Comparison of ENCODE assay signal across 26 cellular contexts in genomic region chr3:43175541-43175940, GRCh38.
"Had no signal": no experiment of that assay in that cellular context is flagged by ENCODE, and none has a peak within 500 bp of the region (broad histone marks: within the 10 kb centered on the region; RNA-seq: fewer than 3 reads in every experiment).

No MANE protein-coding gene starts in this region.

- H3K27ac ChIP-seq: left lung, lower lobe of right lung, neural progenitor cell, neutrophil, ovary, right atrium auricular region, right lobe of liver, tibial nerve, vagina had no signal

- H3K36me3 ChIP-seq: left lung, lower lobe of right lung, neural progenitor cell, neutrophil, ovary, right atrium auricular region, right lobe of liver, tibial nerve, vagina had no signal

- H3K9ac ChIP-seq: neural progenitor cell had no signal

- DNase-seq: kidney; left colon; left lung; lower lobe of right lung; mammary epithelial cell; mesenchymal stem cell; natural killer cell; nephron progenitor cell; occipital lobe; ovary; right lobe of liver; stimulated activated CD4-positive, alpha-beta T cell treated with anti-CD3 and anti-CD28 coated beads, Interleukin-15, amount 100 ng/mL, for 24 hours; stimulated activated CD4-positive, alpha-beta T cell treated with anti-CD3 and anti-CD28 coated beads, Interleukin-2, amount 100 ng/mL, for 24 hours; stimulated activated CD4-positive, alpha-beta T cell treated with anti-CD3 and anti-CD28 coated beads, Interleukin-4, amount 100 ng/mL, for 24 hours; stimulated activated naive CD4-positive, alpha-beta T cell treated with Interleukin-2 at 50 U/mL for 16 hours; stimulated activated naive CD8-positive, alpha-beta T cell treated with anti-CD3 and anti-CD28 coated beads, Interleukin-15, amount 100 ng/mL, for 72 hours; substantia nigra had no signal

- H3K4me3 ChIP-seq: left lung, lower lobe of right lung, neural progenitor cell, ovary, right atrium auricular region, right lobe of liver, smooth muscle cell, tibial nerve, vagina had no signal

- H2AFZ ChIP-seq: neural progenitor cell had no signal

- H3K4me2 ChIP-seq: neural progenitor cell, smooth muscle cell had no signal

- H3K36me3 Mint-ChIP-seq: neural progenitor cell; stimulated activated effector memory CD8-positive, alpha-beta T cell treated with anti-CD3 and anti-CD28 coated beads, Interleukin-12 subunit alpha, Interleukin-12 subunit beta, amount 100 ng/mL, for 72 hours; type B pancreatic cell had no signal

- H3K9me3 ChIP-seq: neutrophil, ovary, right lobe of liver had no signal

- ATAC-seq: left colon; left lung; lower lobe of right lung; natural killer cell; right lobe of liver; stimulated activated effector memory CD8-positive, alpha-beta T cell treated with anti-CD3 and anti-CD28 coated beads, Interleukin-12 subunit alpha, Interleukin-12 subunit beta, amount 100 ng/mL, for 72 hours; stimulated activated naive CD8-positive, alpha-beta T cell treated with anti-CD3 and anti-CD28 coated beads, Interleukin-15, amount 100 ng/mL, for 72 hours had no signal

- H3K4me3 Mint-ChIP-seq: natural killer cell; nephron progenitor cell; neural progenitor cell; stimulated activated effector memory CD8-positive, alpha-beta T cell treated with anti-CD3 and anti-CD28 coated beads, Interleukin-12 subunit alpha, Interleukin-12 subunit beta, amount 100 ng/mL, for 72 hours; stimulated activated naive CD8-positive, alpha-beta T cell treated with anti-CD3 and anti-CD28 coated beads, Interleukin-15, amount 100 ng/mL, for 72 hours; type B pancreatic cell had no signal

- H3K27ac Mint-ChIP-seq: nephron progenitor cell; neural progenitor cell; stimulated activated naive CD8-positive, alpha-beta T cell treated with anti-CD3 and anti-CD28 coated beads, Interleukin-15, amount 100 ng/mL, for 72 hours; type B pancreatic cell had no signal

- H3K27me3 ChIP-seq: left lung, neural progenitor cell, neutrophil, ovary, right atrium auricular region, right lobe of liver, tibial nerve, vagina had no signal

- H3K27me3 Mint-ChIP-seq: progenitor cell of endocrine pancreas; stimulated activated naive CD8-positive, alpha-beta T cell treated with anti-CD3 and anti-CD28 coated beads, Interleukin-15, amount 100 ng/mL, for 72 hours had no signal

- H3K4me1 ChIP-seq: neural progenitor cell had no signal

- FAIRE-seq: kidney had no signal
